Comparison of ENCODE assay signal across 1 cellular context in the genomic region with DNA sequence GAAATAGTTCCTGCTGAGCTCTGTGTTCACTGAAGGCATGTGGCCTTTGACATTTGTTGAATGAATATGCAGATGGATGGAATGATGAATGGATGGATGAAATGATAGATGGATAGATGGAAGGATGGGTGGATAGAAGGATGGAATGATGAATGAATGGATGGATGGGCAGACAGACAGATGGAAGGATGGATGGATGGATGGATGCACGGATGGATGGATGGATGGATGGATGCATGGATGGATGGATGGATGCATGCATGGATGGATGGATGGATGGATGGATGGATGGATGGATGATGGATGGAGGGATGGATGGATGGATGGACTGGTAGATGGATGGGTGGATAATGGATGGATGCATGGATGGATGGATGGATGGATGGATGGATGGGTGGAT. TPM values are rescaled to one million over a fixed set of nuclear protein-coding genes. Genes with fewer than 3 reads are reported as not detected.
"Had no signal": no experiment of that assay in that cellular context is flagged by ENCODE, and none has a peak within 500 bp of the region (broad histone marks: within the 10 kb centered on the region; RNA-seq: fewer than 3 reads in every experiment).

No MANE protein-coding gene starts in this region.

RNA-seq across cellular contexts. Expression of gene TMEM132D, which starts 4.8 kb away (rescaled TPM):
- total RNA-seq: G401 had no signal
